ENCODE assay signal across 8 cellular contexts in genomic region chr10:21526184-21526951, GRCh38. TPM values are rescaled to one million over a fixed set of nuclear protein-coding genes. Genes with fewer than 3 reads are reported as not detected.
A peak's percentile ranks its signal among the peaks of the same experiment; 100 is the strongest.
DNase-seq lines count a peak whose midpoint lies in the region; ATAC-seq and TF ChIP-seq lines count a peak whose summit lies in the region.

No MANE protein-coding gene starts in this region.

- peaks cover 19 to 20% of the 10 kb centered on the region in 2 donors for H3K27me3 Mint-ChIP-seq in CD8-positive, alpha-beta memory T cell
- H3K27me3 Mint-ChIP-seq in T-helper 1 cell treated with Interleukin-12 subunit alpha and Interleukin-12 subunit beta and Interleukin-4 antibody, amounts not matched to agents 30 μg/mL and 1 μg/mL, for 36 hours (ENCODE audit: low read depth), result peaks cover 70% of the 10 kb centered on the region

- peak; percentile 50 to 81 (median 54) for DNase-seq in CD8-positive, alpha-beta memory T cell
- peak; percentile 64 for DNase-seq in IMR-90
- no peak for DNase-seq in astrocyte of the cerebellum (ENCODE audit: low read depth)
- DNase-seq in hippocampal formation (lab: John Stamatoyannopoulos, UW), result peak; percentile 83 to 88
- DNase-seq in retina, result peak; percentile 88

- peak overlapping the region; percentile 97 for H3K4ac ChIP-seq in IMR-90 (ENCODE audit: low read depth, low read length)

- H4K91ac ChIP-seq in IMR-90 (ENCODE audit: insufficient read depth, low read depth, low read length), result peak overlapping the region; percentile 79

- H3K4me3 ChIP-seq in CD8-positive, alpha-beta memory T cell (ENCODE audit: low read length), result peak overlapping the region; percentile 83
- H3K4me3 ChIP-seq in IMR-90 (ENCODE audit: insufficient read depth, low read depth, low read length) (peak overlapping the region; percentile 55), astrocyte of the cerebellum (ENCODE audit: low read depth, low read length) (peak overlapping the region; percentile 51)

- H3K23ac ChIP-seq in IMR-90 (ENCODE audit: low read depth, low read length), result peak overlapping the region; percentile 94

- peaks cover 13% of the 10 kb centered on the region for H3K4me1 ChIP-seq in CD8-positive, alpha-beta memory T cell (ENCODE audit: insufficient read depth, low read length)
- H3K4me1 ChIP-seq in IMR-90 (ENCODE audit: control insufficient read depth, insufficient read depth, low read length), result peaks cover 3% of the 10 kb centered on the region; the same call in 1 of the 2 replicates

- CTCF ChIA-PET in CD8-positive, alpha-beta memory T cell (lab: Charles Lee), result interaction anchor here (1.8 to 3.1 kb wide), 3 partner anchors 8 to 31 kb away, joined by 4 to 19 read pairs (median 8); no protein-coding TSS in a partner anchor
- CTCF ChIA-PET in IMR-90 (lab: Yijun Ruan, JAX), result interaction anchor here (0.7 kb wide), 1 partner anchor 120 kb away, joined by 4 read pairs; no protein-coding TSS in a partner anchor

- no peak overlapping the region for H2BK20ac ChIP-seq in IMR-90 (ENCODE audit: low read depth, low read length)

- no CpG with 5 or more reads among the region's 59 CpGs for WGBS in IMR-90 (ENCODE audit: extremely low coverage in 2 of 2, insufficient read length in 1 of 2), 2 experiments

- no peak for TF ChIP-seq RAD21 in IMR-90 (IDR thresholded peaks at IDR 0.05; ENCODE audit: low read length)

- in situ Hi-C loops in IMR-90 (cut with MboI; ENCODE audit: low sequenced_read_pairs) (no loop called here), astrocyte of the cerebellum (cut with HindIII; ENCODE audit: low sequenced_read_pairs) (no loop called here)

- peak overlapping the region; percentile 95 for H3K14ac ChIP-seq in IMR-90 (replicated peaks; ENCODE audit: low read depth, low read length)

- peak overlapping the region; percentile 83 to 91 for H4K8ac ChIP-seq in IMR-90 (ENCODE audit: low read depth in 2 of 2, low read length in 2 of 2)

- H3K27ac ChIP-seq in CD8-positive, alpha-beta memory T cell (ENCODE audit: low read depth, low read length), result peak overlapping the region; percentile 70
- H3K27ac ChIP-seq in IMR-90 (ENCODE audit: insufficient read depth, low read length), result peak overlapping the region; percentile 98

- POLR2A ChIA-PET in CD8-positive, alpha-beta memory T cell (lab: Charles Lee), result interaction anchor here (0.6 to 2.2 kb wide), 17 partner anchors 7 to 1107 kb away, joined by 3 to 13 read pairs (median 4); partner anchors contain the start of genes COMMD3 and MLLT10
- POLR2A ChIA-PET in IMR-90 (lab: Charles Lee; ENCODE audit: unreplicated experiment), result interaction anchor here (0.6 to 1.4 kb wide), 4 partner anchors 10 to 801 kb away, joined by 3 to 11 read pairs (median 4); no protein-coding TSS in a partner anchor

- peak overlapping the region; percentile 80 for H3K18ac ChIP-seq in IMR-90 (ENCODE audit: low read depth, low read length)

- H3K9me3 ChIP-seq in CD8-positive, alpha-beta memory T cell (ENCODE audit: low read length), result no peaks in the 10 kb centered on the region
- H3K9me3 ChIP-seq in IMR-90 (ENCODE audit: control insufficient read depth, insufficient read depth, low read length), result no peaks in the 10 kb centered on the region

- H4K5ac ChIP-seq in IMR-90 (ENCODE audit: low read depth, low read length), result peak overlapping the region; percentile 90

- H2BK15ac ChIP-seq in IMR-90 (ENCODE audit: low read depth, low read length), result peak overlapping the region; percentile 74; the same call in 2 of the 3 replicates

- no peak; the same call in none of the 2 replicates for TF ChIP-seq POLR2A in IMR-90 (IDR thresholded peaks at IDR 0.05; ENCODE audit: low read depth, low read length)

- H3K27me3 ChIP-seq in CD8-positive, alpha-beta memory T cell (ENCODE audit: insufficient read depth, low read length, poor library complexity, severe bottlenecking), result no peaks in the 10 kb centered on the region
- no peaks in the 10 kb centered on the region for H3K27me3 ChIP-seq in IMR-90 (ENCODE audit: control insufficient read depth, insufficient read depth, low read length)

- H3K27ac Mint-ChIP-seq in CD8-positive, alpha-beta memory T cell, result peak overlapping the region; percentile 72 to 99 (median 94)
- H3K27ac Mint-ChIP-seq in T-helper 1 cell treated with Interleukin-12 subunit alpha and Interleukin-12 subunit beta and Interleukin-4 antibody, amounts not matched to agents 30 μg/mL and 1 μg/mL, for 36 hours, result peak overlapping the region; percentile 91

- H4K20me1 ChIP-seq in IMR-90 (ENCODE audit: insufficient read depth, low read length), result no peaks in the 10 kb centered on the region

- intact Hi-C loops in IMR-90 (cut with micrococcal nuclease), result loop anchor here (1.0 to 10.0 kb wide), 3 partner anchors 8 to 428 kb away; partner anchors contain the start of gene MLLT10

- peak overlapping the region; percentile 91 for H2AK9ac ChIP-seq in IMR-90 (replicated peaks; ENCODE audit: low read depth, low read length, poor library complexity)

- 0 out of 2 replicates have a peak, but pooled peaks cover 3% of the 10 kb centered on the region for H3K9me1 ChIP-seq in IMR-90 (ENCODE audit: insufficient read depth, low read length)

- peak overlapping the region; percentile 90 for H2AFZ ChIP-seq in IMR-90 (replicated peaks; ENCODE audit: low read length, poor library complexity)

- H3K36me3 Mint-ChIP-seq in CD8-positive, alpha-beta memory T cell, result peaks cover 0 to 11% (median 0%) of the 10 kb centered on the region in 3 donors
- peaks cover 5% of the 10 kb centered on the region for H3K36me3 Mint-ChIP-seq in T-helper 1 cell treated with Interleukin-12 subunit alpha and Interleukin-12 subunit beta and Interleukin-4 antibody, amounts not matched to agents 30 μg/mL and 1 μg/mL, for 36 hours (ENCODE audit: low read depth)

- peak; percentile 31 for ATAC-seq in GM19467 (IDR thresholded peaks at IDR 0.05; ENCODE audit: unreplicated experiment)
- peak; percentile 63; the same call in 1 of the 2 replicates for ATAC-seq in IMR-90 (ENCODE audit: low read depth)
- ATAC-seq in HG03469 (IDR thresholded peaks at IDR 0.05; ENCODE audit: unreplicated experiment), result no peak

- H3K4me3 Mint-ChIP-seq in CD8-positive, alpha-beta memory T cell, result peak overlapping the region; percentile 82 to 97 (median 93)
- peak overlapping the region; percentile 88 for H3K4me3 Mint-ChIP-seq in T-helper 1 cell treated with Interleukin-12 subunit alpha and Interleukin-12 subunit beta and Interleukin-4 antibody, amounts not matched to agents 30 μg/mL and 1 μg/mL, for 36 hours

- peak overlapping the region; percentile 87 for H2AK5ac ChIP-seq in IMR-90 (ENCODE audit: low read depth, low read length)

- TF ChIP-seq CTCF in IMR-90 (conservative IDR thresholded peaks at IDR 0.05; ENCODE audit: low read depth, low read length) (no peak), astrocyte of the cerebellum (IDR thresholded peaks at IDR 0.05; ENCODE audit: low read depth, low read length, missing control alignments) (no peak)

- dilution Hi-C loops in IMR-90 (cut with HindIII; ENCODE audit: low sequenced_read_pairs, unreplicated experiment), result no loop called here

- no TSS peak for BruUV-seq in IMR-90 (replicated peaks; lab: Mats Ljungman, UMichigan)

- H2BK120ac ChIP-seq in IMR-90 (ENCODE audit: low read depth, low read length), result peak overlapping the region; percentile 68

- peak overlapping the region; percentile 99 for H3K56ac ChIP-seq in IMR-90 (ENCODE audit: extremely low read depth, insufficient read depth, low read length)

- peaks cover 2 to 3% of the 10 kb centered on the region in 2 experiments; a peak in 2 of 4 replicates for H3K79me1 ChIP-seq in IMR-90 (ENCODE audit: low read depth in 1 of 2, low read length in 2 of 2)

- H3K9me3 Mint-ChIP-seq in CD8-positive, alpha-beta memory T cell, result no peaks in the 10 kb centered on the region
- no peaks in the 10 kb centered on the region for H3K9me3 Mint-ChIP-seq in T-helper 1 cell treated with Interleukin-12 subunit alpha and Interleukin-12 subunit beta and Interleukin-4 antibody, amounts not matched to agents 30 μg/mL and 1 μg/mL, for 36 hours

- H3K9ac ChIP-seq in IMR-90 (ENCODE audit: low read depth, low read length), result peak overlapping the region; percentile 93

- no peaks in the 10 kb centered on the region for H3K36me3 ChIP-seq in CD8-positive, alpha-beta memory T cell (ENCODE audit: insufficient read depth, low read length)
- H3K36me3 ChIP-seq in IMR-90 (ENCODE audit: control insufficient read depth, insufficient read depth, low read length), result no peaks in the 10 kb centered on the region

- H3K4me1 Mint-ChIP-seq in CD8-positive, alpha-beta memory T cell, result peaks cover 22 to 35% (median 30%) of the 10 kb centered on the region in 3 donors
- peaks cover 21% of the 10 kb centered on the region for H3K4me1 Mint-ChIP-seq in T-helper 1 cell treated with Interleukin-12 subunit alpha and Interleukin-12 subunit beta and Interleukin-4 antibody, amounts not matched to agents 30 μg/mL and 1 μg/mL, for 36 hours (ENCODE audit: low read depth)

- H3K4me2 ChIP-seq in IMR-90 (ENCODE audit: low read depth, low read length), result peak overlapping the region; percentile 66

- H2BK5ac ChIP-seq in IMR-90 (ENCODE audit: low read depth, low read length, poor library complexity, severe bottlenecking), result peak overlapping the region; percentile 93

TF ChIP-seq in IMR-90, 13 proteins besides CTCF, POLR2A, EP300 and RAD21 (continues in another document):
- no peak for TF ChIP-seq FOS (IDR thresholded peaks at IDR 0.05; ENCODE audit: low read depth, low read length)
- no peak for TF ChIP-seq NFE2L2 (IDR thresholded peaks at IDR 0.05; ENCODE audit: low read depth, low read length)
- no peak for TF ChIP-seq MXI1 (IDR thresholded peaks at IDR 0.05; ENCODE audit: borderline replicate concordance, low read depth, low read length)
- TF ChIP-seq CEBPB (IDR thresholded peaks at IDR 0.05; ENCODE audit: low read depth, low read length), result no peak
- no peak for TF ChIP-seq SMC3 (IDR thresholded peaks at IDR 0.05; ENCODE audit: low read depth, low read length)
- no peak for TF ChIP-seq BHLHE40 (IDR thresholded peaks at IDR 0.05; ENCODE audit: low read depth, low read length)

RNA-seq across cellular contexts. Expression of gene SKIDA1, which starts 0.9 kb away (rescaled TPM):
- total RNA-seq in CD8-positive, alpha-beta memory T cell, result under 1 TPM; 0.24 to 0.35 TPM
- polyA plus RNA-seq in CD8-positive, alpha-beta memory T cell, result 0.20 TPM
- 0.56 and 0.72 TPM in 2 replicates for total RNA-seq in IMR-90 (2012; rRNA removed)
- 0.24 and 0.36 TPM in 2 replicates for polyA plus RNA-seq in IMR-90 (2012; rRNA removed)
- 0.16 and 0.42 TPM in 2 replicates for polyA plus RNA-seq in IMR-90 (2012; cell fraction: cytosol; rRNA removed)
- polyA plus RNA-seq in IMR-90 (2012; cell fraction: nucleus; rRNA removed; ENCODE audit: low replicate concordance), result 0.36 and 2.0 TPM in 2 replicates

RNA-seq across cellular contexts. Expression of gene MLLT10, which starts 7.7 kb away (rescaled TPM):
- 10 to 100 TPM; 35.6 to 37.2 TPM for total RNA-seq in CD8-positive, alpha-beta memory T cell
- polyA plus RNA-seq in CD8-positive, alpha-beta memory T cell, result 7.4 TPM
- 29.0 and 31.9 TPM in 2 replicates for total RNA-seq in IMR-90 (2012; rRNA removed)
- 22.5 and 23.9 TPM in 2 replicates for polyA plus RNA-seq in IMR-90 (2012; rRNA removed)
- polyA plus RNA-seq in IMR-90 (2012; cell fraction: cytosol; rRNA removed), result 7.2 and 17.6 TPM in 2 replicates
- 27.3 and 103 TPM in 2 replicates for polyA plus RNA-seq in IMR-90 (2012; cell fraction: nucleus; rRNA removed; ENCODE audit: low replicate concordance)
